Comparison of ENCODE assay signal across 14 cellular contexts in genomic region chr2:61356261-61356957, GRCh38.
A peak's percentile ranks its signal among the peaks of the same experiment; 100 is the strongest.
DNase-seq lines count a peak whose midpoint lies in the region; ATAC-seq, FAIRE-seq and TF ChIP-seq lines count a peak whose summit lies in the region.
"Had no signal": no experiment of that assay in that cellular context is flagged by ENCODE, and none has a peak within 500 bp of the region (broad histone marks: within the 10 kb centered on the region; RNA-seq: fewer than 3 reads in every experiment).

No MANE protein-coding gene starts in this region.

- H3K27ac Mint-ChIP-seq in activated naive CD8-positive, alpha-beta T cell: peak overlapping the region; percentile 62
- H3K27ac Mint-ChIP-seq: nephron progenitor cell had no signal

- ATAC-seq in right lobe of liver: peak; percentile 85 to 87 (median 85)

- H3K4me1 Mint-ChIP-seq in activated naive CD8-positive, alpha-beta T cell (ENCODE audit: low read depth): peaks cover 42% of the 10 kb centered on the region
- H3K4me1 Mint-ChIP-seq: nephron progenitor cell had no signal

- WGBS in right lobe of liver (ENCODE audit: insufficient coverage, low coverage, low lambda C conversion rate, missing lambda C conversion rate): 20% methylated on average over 4 of the region's 4 CpGs

- H3K9me3 Mint-ChIP-seq in activated naive CD8-positive, alpha-beta T cell (ENCODE audit: low read depth): no peaks in the 10 kb centered on the region

- H3K27me3 ChIP-seq in right lobe of liver: no peaks in the 10 kb centered on the region
- no peaks in the 10 kb centered on the region for H3K27me3 ChIP-seq in BE2C

- intact Hi-C loops in right lobe of liver (cut with DNase I): no loop called here

- DNase-seq in AG08395 (ENCODE audit: low spot score) (peak; percentile 13), GM18507 (ENCODE audit: extremely low spot score, insufficient read length, low read depth) (no peak), right lobe of liver (peak in 2 of 3 donors; percentile 27 to 68), superior temporal gyrus (ENCODE audit: extremely low spot score) (no peak), NCI-H526 treated with DMSO at 0.1 percent for 48 hours (lab: John Stamatoyannopoulos, UW) (no peak), BE2C (no peak), cerebellum (ENCODE audit: low spot score) (no peak)
- DNase-seq: DMS 273 treated with DMSO at 0.1 percent for 48 hours, glutamatergic neuron, NCI-H446 treated with DMSO at 0.1 percent for 48 hours, nephron progenitor cell, T-helper 9 cell had no signal

- H3K36me3 ChIP-seq in right lobe of liver (no peaks in the 10 kb centered on the region), BE2C (no peaks in the 10 kb centered on the region)

- H3K4me1 ChIP-seq in right lobe of liver: peaks cover 0 to 40% (median 5%) of the 10 kb centered on the region in 4 donors
- no peaks in the 10 kb centered on the region for H3K4me1 ChIP-seq in BE2C

- no peak overlapping the region for H3K4me3 Mint-ChIP-seq in activated naive CD8-positive, alpha-beta T cell
- H3K4me3 Mint-ChIP-seq: nephron progenitor cell had no signal

- no peaks in the 10 kb centered on the region for H3K9me3 ChIP-seq in right lobe of liver
- no peaks in the 10 kb centered on the region for H3K9me3 ChIP-seq in BE2C

- TF ChIP-seq POLR2A in right lobe of liver (IDR thresholded peaks at IDR 0.05): no peak

- H3K27me3 Mint-ChIP-seq in activated naive CD8-positive, alpha-beta T cell: no peaks in the 10 kb centered on the region

- H3K4me3 ChIP-seq in right lobe of liver: peak overlapping the region in 1 of 3 donors; percentile 37
- H3K4me3 ChIP-seq in BE2C (ENCODE audit: low read depth, low read length): no peak overlapping the region

- peak; percentile 48 for FAIRE-seq in GM18507 (lab: Jason Lieb, UNC)
- FAIRE-seq: urothelium cell line had no signal

- TF ChIP-seq CTCF in right lobe of liver (IDR thresholded peaks at IDR 0.05) (no peak), BE2C (IDR thresholded peaks at IDR 0.05; ENCODE audit: low read depth, low read length) (no peak)

- peaks cover 27% of the 10 kb centered on the region for H3K36me3 Mint-ChIP-seq in activated naive CD8-positive, alpha-beta T cell

- peak overlapping the region; percentile 64 to 73 (median 65) for H3K27ac ChIP-seq in right lobe of liver

Comparison
In these comparisons a context has a peak if more than half of its experiments do, and no peak if none do; other contexts are left out.
1. DNase-seq: peak in AG08395 (single experiment) and right lobe of liver (2 of 3); none in GM18507 (single experiment), superior temporal gyrus (single experiment), NCI-H526 treated with DMSO at 0.1 percent for 48 hours (single experiment), BE2C (single experiment) and cerebellum (single experiment).